ENCODE assay signal across 9 cellular contexts in genomic region chr5:172715421-172715780, GRCh38. TPM values are rescaled to one million over a fixed set of nuclear protein-coding genes. Genes with fewer than 3 reads are reported as not detected.
DNase-seq lines count a peak whose midpoint lies in the region; ATAC-seq, FAIRE-seq and TF ChIP-seq lines count a peak whose summit lies in the region.
"Had no signal": no experiment of that assay in that cellular context is flagged by ENCODE, and none has a peak within 500 bp of the region (broad histone marks: within the 10 kb centered on the region; RNA-seq: fewer than 3 reads in every experiment).

No MANE protein-coding gene starts in this region.

- H3K27me3 ChIP-seq in left ventricle myocardium inferior (ENCODE audit: low read depth), result no peaks in the 10 kb centered on the region
- H3K27me3 ChIP-seq in endothelial cell of umbilical vein (ENCODE audit: control insufficient read depth in 2 of 2, insufficient read depth in 2 of 2, low read length in 2 of 2), result no peaks in the 10 kb centered on the region
- no peaks in the 10 kb centered on the region for H3K27me3 ChIP-seq in upper lobe of right lung
- no peaks in the 10 kb centered on the region for H3K27me3 ChIP-seq in naive thymus-derived CD4-positive, alpha-beta T cell (ENCODE audit: control insufficient read depth in 2 of 2, insufficient read depth in 2 of 2, low read length in 2 of 2)

- dilution Hi-C loops in endothelial cell of umbilical vein (cut with MboI; ENCODE audit: extremely low pct_ligation_motif_present, low sequenced_read_pairs), result no loop called here

- intact Hi-C loops in left ventricle myocardium inferior (cut with micrococcal nuclease), result no loop called here
- intact Hi-C loops in left cardiac atrium (cut with DNase I), result loop anchor here (5.0 to 10.0 kb wide), 2 partner anchors 52 to 189 kb away; no protein-coding TSS in a partner anchor
- intact Hi-C loops in endothelial cell of umbilical vein (cut with micrococcal nuclease), result no loop called here
- intact Hi-C loops in upper lobe of right lung (cut with DNase I), result loop anchor here (5.0 kb wide), 2 partner anchors 52 to 217 kb away; no protein-coding TSS in a partner anchor
- intact Hi-C loops in naive thymus-derived CD4-positive, alpha-beta T cell (cut with micrococcal nuclease), result loop anchor here (2.0 to 10.0 kb wide), 4 partner anchors 119 to 859 kb away; partner anchors contain the start of genes BNIP1 (in 1 of the 2) and ERGIC1 (in 1 of the 2)

- H3K36me3 Mint-ChIP-seq in osteocyte (ENCODE audit: unreplicated experiment), result no peaks in the 10 kb centered on the region
- H3K36me3 Mint-ChIP-seq in activated CD8-positive, alpha-beta T cell treated with anti-CD3 and anti-CD28 coated beads, Interleukin-2, amount 10 ng/mL, durations not matched to agents 7 days and 5 days (ENCODE audit: low read depth), result no peaks in the 10 kb centered on the region
- H3K36me3 Mint-ChIP-seq in naive thymus-derived CD4-positive, alpha-beta T cell, result no peaks in the 10 kb centered on the region

- H3K27me3 Mint-ChIP-seq in osteocyte (ENCODE audit: unreplicated experiment), result peaks cover 4% of the 10 kb centered on the region
- peaks cover 3% of the 10 kb centered on the region for H3K27me3 Mint-ChIP-seq in activated CD8-positive, alpha-beta T cell treated with anti-CD3 and anti-CD28 coated beads, Interleukin-2, amount 10 ng/mL, durations not matched to agents 7 days and 5 days (ENCODE audit: low read depth)
- H3K27me3 Mint-ChIP-seq in naive thymus-derived CD4-positive, alpha-beta T cell, result peaks cover 0 to 18% (median 11%) of the 10 kb centered on the region in 5 donors

- H3K9me3 ChIP-seq in left ventricle myocardium inferior (replicated peaks) (no peaks in the 10 kb centered on the region), endothelial cell of umbilical vein (replicated peaks; ENCODE audit: control insufficient read depth, insufficient read depth, low read length) (no peaks in the 10 kb centered on the region), upper lobe of right lung (no peaks in the 10 kb centered on the region)
- H3K9me3 ChIP-seq in naive thymus-derived CD4-positive, alpha-beta T cell (ENCODE audit: control insufficient read depth in 2 of 3, low read length in 3 of 3), result no peaks in the 10 kb centered on the region

- H3K9ac ChIP-seq in endothelial cell of umbilical vein (replicated peaks; ENCODE audit: extremely low read depth, insufficient read depth, low read length), result peak overlapping the region; percentile 40

- H3K36me3 ChIP-seq in left ventricle myocardium inferior (no peaks in the 10 kb centered on the region), endothelial cell of umbilical vein (ENCODE audit: control insufficient read depth in 2 of 2, extremely low read depth in 1 of 2, insufficient read depth in 2 of 2, low read length in 2 of 2) (no peaks in the 10 kb centered on the region), upper lobe of right lung (no peaks in the 10 kb centered on the region)
- no peaks in the 10 kb centered on the region for H3K36me3 ChIP-seq in naive thymus-derived CD4-positive, alpha-beta T cell (ENCODE audit: control insufficient read depth in 2 of 3, insufficient read depth in 3 of 3, low read length in 3 of 3)

- ATAC-seq in left cardiac atrium (no peak), upper lobe of right lung (no peak)
- ATAC-seq in activated CD8-positive, alpha-beta T cell treated with anti-CD3 and anti-CD28 coated beads, Interleukin-2, amount 10 ng/mL, durations not matched to agents 7 days and 5 days, result no peak
- ATAC-seq in naive thymus-derived CD4-positive, alpha-beta T cell, result no peak

- no peak for DNase-seq in left ventricle myocardium inferior
- DNase-seq in left cardiac atrium, result no peak
- no peak for DNase-seq in endothelial cell of umbilical vein (ENCODE audit: low read depth, low spot score)
- DNase-seq in osteocyte (ENCODE audit: extremely low spot score, unreplicated experiment), result no peak
- no peak for DNase-seq in upper lobe of right lung
- no peak for DNase-seq in activated CD8-positive, alpha-beta T cell treated with anti-CD3 and anti-CD28 coated beads, Interleukin-2, amount 10 ng/mL, durations not matched to agents 7 days and 5 days
- no peak for DNase-seq in naive thymus-derived CD4-positive, alpha-beta T cell
- DNase-seq in kidney tubule cell (ENCODE audit: low spot score), result no peak

- H3K79me2 ChIP-seq in endothelial cell of umbilical vein (ENCODE audit: control insufficient read depth, insufficient read depth, low read length), result no peaks in the 10 kb centered on the region

- no peaks in the 10 kb centered on the region for H4K20me1 ChIP-seq in endothelial cell of umbilical vein (replicated peaks; ENCODE audit: control insufficient read depth, extremely low read depth, insufficient read depth, low read length)

- H3K9me3 Mint-ChIP-seq in osteocyte (ENCODE audit: unreplicated experiment), result no peaks in the 10 kb centered on the region
- H3K9me3 Mint-ChIP-seq in activated CD8-positive, alpha-beta T cell treated with anti-CD3 and anti-CD28 coated beads, Interleukin-2, amount 10 ng/mL, durations not matched to agents 7 days and 5 days (ENCODE audit: insufficient read depth), result no peaks in the 10 kb centered on the region
- peaks cover 0 to 1% (median 0%) of the 10 kb centered on the region in 11 donors for H3K9me3 Mint-ChIP-seq in naive thymus-derived CD4-positive, alpha-beta T cell
- H3K9me3 Mint-ChIP-seq: activated CD4-positive, alpha-beta T cell treated with anti-CD3 and anti-CD28 coated beads, Interleukin-2, amount 10 ng/mL, durations not matched to agents 24 days and 14 days had no signal

- no peaks in the 10 kb centered on the region for H3K9me1 ChIP-seq in endothelial cell of umbilical vein (replicated peaks; ENCODE audit: control insufficient read depth, extremely low read depth, insufficient read depth, low read length)

- H3K4me3 Mint-ChIP-seq in osteocyte (ENCODE audit: unreplicated experiment), result no peak overlapping the region
- H3K4me3 Mint-ChIP-seq in activated CD8-positive, alpha-beta T cell treated with anti-CD3 and anti-CD28 coated beads, Interleukin-2, amount 10 ng/mL, durations not matched to agents 7 days and 5 days, result no peak overlapping the region
- H3K4me3 Mint-ChIP-seq in naive thymus-derived CD4-positive, alpha-beta T cell, result no peak overlapping the region
- H3K4me3 Mint-ChIP-seq: activated CD4-positive, alpha-beta T cell treated with anti-CD3 and anti-CD28 coated beads, Interleukin-2, amount 10 ng/mL, durations not matched to agents 24 days and 14 days had no signal

- POLR2A ChIA-PET in endothelial cell of umbilical vein (lab: Charles Lee), result interaction anchor here (1.0 to 1.7 kb wide), 5 partner anchors 52 to 216 kb away, joined by 3 to 7 read pairs (median 7); partner anchors contain the start of gene DUSP1
- POLR2A ChIA-PET in activated CD8-positive, alpha-beta T cell treated with anti-CD3 and anti-CD28 coated beads, Interleukin-2, amount 10 ng/mL, durations not matched to agents 7 days and 5 days (lab: Charles Lee), result interaction anchor here (1.4 kb wide), 3 partner anchors 55 to 244 kb away, joined by 3 to 11 read pairs (median 8); partner anchors contain the start of genes DUSP1 and RPL26L1
- POLR2A ChIA-PET in naive thymus-derived CD4-positive, alpha-beta T cell (lab: Charles Lee), result interaction anchor here (0.5 to 2.7 kb wide), 4 partner anchors 49 to 224 kb away, joined by 3 to 27 read pairs (median 8); partner anchors contain the start of gene DUSP1

- H3K4me2 ChIP-seq in endothelial cell of umbilical vein (ENCODE audit: insufficient read depth, low read length), result no peak overlapping the region

- no peak overlapping the region for H3K4me3 ChIP-seq in left ventricle myocardium inferior
- H3K4me3 ChIP-seq in endothelial cell of umbilical vein (replicated peaks in 1 of 3; ENCODE audit: insufficient read depth in 1 of 3, low read depth in 1 of 3, low read length in 3 of 3), result no peak overlapping the region
- no peak overlapping the region for H3K4me3 ChIP-seq in upper lobe of right lung
- no peak overlapping the region for H3K4me3 ChIP-seq in naive thymus-derived CD4-positive, alpha-beta T cell (ENCODE audit: low read length)

- no TSS peak for BruUV-seq in endothelial cell of umbilical vein (replicated peaks; lab: Mats Ljungman, UMichigan)

- H3K4me1 ChIP-seq in left ventricle myocardium inferior, result peaks cover 59% of the 10 kb centered on the region
- peaks cover 20% of the 10 kb centered on the region for H3K4me1 ChIP-seq in endothelial cell of umbilical vein (ENCODE audit: control insufficient read depth, extremely low read depth, insufficient read depth, low read length)
- H3K4me1 ChIP-seq in upper lobe of right lung, result peaks cover 44% of the 10 kb centered on the region
- H3K4me1 ChIP-seq in naive thymus-derived CD4-positive, alpha-beta T cell (ENCODE audit: control insufficient read depth in 2 of 2, insufficient read depth in 2 of 2, low read length in 2 of 2), result peaks cover 0 to 7% of the 10 kb centered on the region in 2 donors

- H3K27ac ChIP-seq in left ventricle myocardium inferior (replicated peaks) (peak overlapping the region; percentile 82), endothelial cell of umbilical vein (ENCODE audit: insufficient read depth, low read depth, low read length) (peak overlapping the region; percentile 81), upper lobe of right lung (peak overlapping the region; percentile 81)
- no peak overlapping the region for H3K27ac ChIP-seq in naive thymus-derived CD4-positive, alpha-beta T cell (ENCODE audit: low read depth, low read length)

- peak; percentile 53 for FAIRE-seq in endothelial cell of umbilical vein (lab: Jason Lieb, UNC)

- TF ChIP-seq POLR2A in endothelial cell of umbilical vein (IDR thresholded peaks at IDR 0.05; ENCODE audit: low read depth, low read length), result no peak

- CTCF ChIA-PET in endothelial cell of umbilical vein (lab: Charles Lee), result interaction anchor here (0.7 to 11.2 kb wide), 43 partner anchors 8 to 579 kb away, joined by 3 to 413 read pairs (median 5); partner anchors contain the start of genes ATP6V0E1, DUSP1 and RPL26L1
- CTCF ChIA-PET in activated CD8-positive, alpha-beta T cell treated with anti-CD3 and anti-CD28 coated beads, Interleukin-2, amount 10 ng/mL, durations not matched to agents 7 days and 5 days (lab: Charles Lee), result interaction anchor here (0.8 to 7.2 kb wide), 42 partner anchors 9 to 616 kb away, joined by 3 to 251 read pairs (median 4); partner anchors contain the start of genes ATP6V0E1, BNIP1 and DUSP1
- CTCF ChIA-PET in naive thymus-derived CD4-positive, alpha-beta T cell (lab: Charles Lee), result interaction anchor here (0.6 to 9.7 kb wide), 17 partner anchors 9 to 243 kb away, joined by 3 to 178 read pairs (median 4); partner anchors contain the start of gene DUSP1

- H3K4me1 Mint-ChIP-seq in osteocyte (ENCODE audit: unreplicated experiment), result peaks cover 27% of the 10 kb centered on the region
- H3K4me1 Mint-ChIP-seq in activated CD8-positive, alpha-beta T cell treated with anti-CD3 and anti-CD28 coated beads, Interleukin-2, amount 10 ng/mL, durations not matched to agents 7 days and 5 days (ENCODE audit: low read depth), result peaks cover 6% of the 10 kb centered on the region
- H3K4me1 Mint-ChIP-seq in naive thymus-derived CD4-positive, alpha-beta T cell, result peaks cover 0 to 10% (median 5%) of the 10 kb centered on the region in 7 donors

- TF ChIP-seq CTCF in left ventricle myocardium inferior (IDR thresholded peaks at IDR 0.05; ENCODE audit: borderline replicate concordance), result no peak
- TF ChIP-seq CTCF in endothelial cell of umbilical vein (IDR thresholded peaks at IDR 0.05; ENCODE audit: extremely low read depth in 1 of 2, insufficient read depth in 1 of 2, low read depth in 1 of 2, low read length in 2 of 2), result no peak
- TF ChIP-seq CTCF in osteocyte (IDR thresholded peaks at IDR 0.05), result no peak
- no peak for TF ChIP-seq CTCF in upper lobe of right lung (IDR thresholded peaks at IDR 0.05)

- H2AFZ ChIP-seq in endothelial cell of umbilical vein (ENCODE audit: low read depth, low read length), result no peak overlapping the region

- peak overlapping the region; percentile 76 for H3K27ac Mint-ChIP-seq in osteocyte (ENCODE audit: unreplicated experiment)
- no peak overlapping the region for H3K27ac Mint-ChIP-seq in activated CD8-positive, alpha-beta T cell treated with anti-CD3 and anti-CD28 coated beads, Interleukin-2, amount 10 ng/mL, durations not matched to agents 7 days and 5 days
- peak overlapping the region in 1 of 9 donors; percentile 56 for H3K27ac Mint-ChIP-seq in naive thymus-derived CD4-positive, alpha-beta T cell
- H3K27ac Mint-ChIP-seq: activated CD4-positive, alpha-beta T cell treated with anti-CD3 and anti-CD28 coated beads, Interleukin-2, amount 10 ng/mL, durations not matched to agents 24 days and 14 days had no signal

RNA-seq across cellular contexts. Expression of gene DUSP1, which starts 55.6 kb away (rescaled TPM):
- total RNA-seq in left ventricle myocardium inferior (85.0 TPM), left cardiac atrium (100 to 1,000 TPM; 126 to 228 TPM), endothelial cell of umbilical vein (36.1 and 46.5 TPM in 2 replicates), osteocyte (201 and 250 TPM in 2 replicates), upper lobe of right lung (382 TPM)
- 157 and 196 TPM in 2 replicates for polyA plus RNA-seq in endothelial cell of umbilical vein
- 146 and 177 TPM in 2 replicates for polyA plus RNA-seq in endothelial cell of umbilical vein (2011; cell fraction: cytosol; rRNA removed)
- 244 and 322 TPM in 2 replicates for polyA plus RNA-seq in endothelial cell of umbilical vein (2011; cell fraction: nucleus; rRNA removed)
- polyA plus RNA-seq in endothelial cell of umbilical vein (2012), result 129 and 131 TPM in 2 replicates
- 107 and 126 TPM in 2 replicates for polyA minus RNA-seq in endothelial cell of umbilical vein
- polyA minus RNA-seq in endothelial cell of umbilical vein (2011; cell fraction: cytosol; rRNA and poly(A)+ RNA removed), result 130 TPM
- polyA minus RNA-seq in endothelial cell of umbilical vein (2011; cell fraction: nucleus; rRNA and poly(A)+ RNA removed), result 151 and 252 TPM in 2 replicates
- 10 to 100 TPM; 55.6 to 56.6 TPM for total RNA-seq in activated CD8-positive, alpha-beta T cell treated with anti-CD3 and anti-CD28 coated beads, Interleukin-2, amount 10 ng/mL, durations not matched to agents 7 days and 5 days
- total RNA-seq in naive thymus-derived CD4-positive, alpha-beta T cell, result 1,000 to 10,000 TPM in 2 of 5 experiments, 10 to 100 TPM in 2, 1 to 10 TPM in 1; 5.4 to 2,522 (median 40.7) TPM
- polyA plus RNA-seq in naive thymus-derived CD4-positive, alpha-beta T cell, result 10 to 100 TPM; 53.5 to 81.3 TPM

Comparison
In these comparisons a context has a peak if more than half of its experiments do, and no peak if none do; other contexts are left out.
1. intact Hi-C loops: an anchor here in left cardiac atrium (5.0 to 10.0 kb wide), upper lobe of right lung (5.0 kb wide) and naive thymus-derived CD4-positive, alpha-beta T cell (2.0 to 10.0 kb wide); none called in left ventricle myocardium inferior and endothelial cell of umbilical vein.